In the genomic region with DNA sequence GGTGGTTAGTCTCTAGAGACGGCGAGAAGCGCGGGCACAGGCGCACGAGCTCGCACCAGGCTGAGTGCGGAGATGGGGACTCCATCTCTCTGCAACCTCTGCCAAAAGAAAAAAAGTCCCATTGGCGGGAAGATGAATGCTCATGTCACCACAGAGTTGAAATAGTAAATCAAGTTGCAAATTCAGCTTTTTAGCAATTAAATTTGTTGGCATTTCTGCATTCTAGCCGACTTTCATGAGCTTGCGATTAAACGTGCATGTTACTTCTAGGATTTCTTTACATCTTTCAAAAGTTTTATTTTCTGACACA, we compare ENCODE assay signal across 8 cellular contexts. TPM values are rescaled to one million over a fixed set of nuclear protein-coding genes. Genes with fewer than 3 reads are reported as not detected.
A peak's percentile ranks its signal among the peaks of the same experiment; 100 is the strongest.
DNase-seq lines count a peak whose midpoint lies in the region; ATAC-seq and TF ChIP-seq lines count a peak whose summit lies in the region.

No MANE protein-coding gene starts in this region.

- no peak for DNase-seq in AG09309 (ENCODE audit: low read depth)
- peak; percentile 51 for DNase-seq in GM13977 (ENCODE audit: low spot score)
- DNase-seq in NCI-H2171 (lab: John Stamatoyannopoulos, UW): peak; percentile 83
- DNase-seq in brain microvascular endothelial cell: peak; percentile 33
- no peak for DNase-seq in left lobe of liver (ENCODE audit: low spot score)
- no peak for DNase-seq in suprapubic skin (ENCODE audit: low spot score in 2 of 2)
- DNase-seq in activated CD8-positive, alpha-beta memory T cell treated with anti-CD3 and anti-CD28 coated beads, Interleukin-2, amount 50 U/mL, for 4 hours: no peak

- TF ChIP-seq CTCF in AG09309 (IDR thresholded peaks at IDR 0.05; ENCODE audit: control insufficient read depth, insufficient read depth, low read depth, low read length, missing control alignments): no peak
- TF ChIP-seq CTCF in GM13977 (IDR thresholded peaks at IDR 0.05; ENCODE audit: extremely low read depth, insufficient read depth, missing control alignments): no peak
- no peak for TF ChIP-seq CTCF in brain microvascular endothelial cell (IDR thresholded peaks at IDR 0.05; ENCODE audit: low read depth, low read length, missing control alignments)
- TF ChIP-seq CTCF in suprapubic skin (IDR thresholded peaks at IDR 0.05): no peak

- in situ Hi-C loops in GM13977 (cut with MboI; ENCODE audit: low pct_unique_long_range_greater_than_20kb, low sequenced_read_pairs, unreplicated experiment) (no loop called here), brain microvascular endothelial cell (cut with HindIII; ENCODE audit: low pct_ligation_motif_present, low sequenced_read_pairs) (no loop called here)

- WGBS in suprapubic skin: 2% methylated on average over 12 of the region's 12 CpGs

- TF ChIP-seq EP300 in suprapubic skin (IDR thresholded peaks at IDR 0.05): no peak

- H3K36me3 ChIP-seq in brain microvascular endothelial cell (replicated peaks): no peaks in the 10 kb centered on the region
- peaks cover under 1% of the 10 kb centered on the region for H3K36me3 ChIP-seq in suprapubic skin

- peaks cover 14% of the 10 kb centered on the region for H3K4me1 ChIP-seq in suprapubic skin

- no peaks in the 10 kb centered on the region for H3K27me3 ChIP-seq in brain microvascular endothelial cell (replicated peaks)
- no peaks in the 10 kb centered on the region for H3K27me3 ChIP-seq in suprapubic skin

- H3K9me3 ChIP-seq in suprapubic skin: no peaks in the 10 kb centered on the region

- ATAC-seq in HG02884 (IDR thresholded peaks at IDR 0.05; ENCODE audit: unreplicated experiment) (peak; percentile 43), left lobe of liver (peak; percentile 57)

- TF ChIP-seq POLR2A in suprapubic skin (IDR thresholded peaks at IDR 0.05): no peak

- H3K27ac ChIP-seq in brain microvascular endothelial cell (peak overlapping the region; percentile 78), suprapubic skin (peak overlapping the region; percentile 78)

- H3K4me3 ChIP-seq in AG09309 (ENCODE audit: control insufficient read depth, low read depth, low read length) (peak overlapping the region; percentile 100), brain microvascular endothelial cell (ENCODE audit: low read depth, low read length) (peak overlapping the region; percentile 85), suprapubic skin (peak overlapping the region; percentile 85)

RNA-seq across cellular contexts. Expression of a gene that starts 0.6 kb away (rescaled TPM):
- total RNA-seq in left lobe of liver (1.8 TPM), suprapubic skin (1 to 10 TPM; 1.4 to 6.4 (median 3.0) TPM)

RNA-seq across cellular contexts. Expression of a gene that starts 18.6 kb away (rescaled TPM):
- 5.2 TPM for total RNA-seq in left lobe of liver
- 10 to 100 TPM in 3 of 4 donors, 1 to 10 TPM in 1; 9.8 to 28.8 (median 12.6) TPM for total RNA-seq in suprapubic skin

RNA-seq across cellular contexts. Expression of a gene that starts 18.7 kb away (rescaled TPM):
- total RNA-seq in left lobe of liver (19.0 TPM), suprapubic skin (10 to 100 TPM; 30.9 to 86.1 (median 36.5) TPM)

Comparison
In these comparisons a context has a peak if more than half of its experiments do, and no peak if none do; other contexts are left out.
1. DNase-seq: peak in GM13977 (single experiment), NCI-H2171 (single experiment) and brain microvascular endothelial cell (single experiment); none in AG09309 (single experiment), left lobe of liver (single experiment), suprapubic skin (0 of 2) and activated CD8-positive, alpha-beta memory T cell treated with anti-CD3 and anti-CD28 coated beads, Interleukin-2, amount 50 U/mL, for 4 hours (single experiment).
2. Peak in every context shown above with its lines, with median percentiles within 50 percentile points of each other: H3K4me3 ChIP-seq.